In genomic region chr1:201887116-201887866, GRCh38 we compare ENCODE assay signal across 17 cellular contexts. TPM values are rescaled to one million over a fixed set of nuclear protein-coding genes. Genes with fewer than 3 reads are reported as not detected.
DNase-seq lines count a peak whose midpoint lies in the region; ATAC-seq and TF ChIP-seq lines count a peak whose summit lies in the region.
"Had no signal": no experiment of that assay in that cellular context is flagged by ENCODE, and none has a peak within 500 bp of the region (broad histone marks: within the 10 kb centered on the region; RNA-seq: fewer than 3 reads in every experiment).

No MANE protein-coding gene starts in this region.

- H3K36me3 Mint-ChIP-seq in CD8-positive, alpha-beta T cell, result no peaks in the 10 kb centered on the region
- H3K36me3 Mint-ChIP-seq in neural crest cell (ENCODE audit: low read depth), result no peaks in the 10 kb centered on the region

- peaks cover 12% of the 10 kb centered on the region for H3K27me3 ChIP-seq in CD8-positive, alpha-beta T cell (ENCODE audit: insufficient read depth, low read length)
- H3K27me3 ChIP-seq in dorsolateral prefrontal cortex, result no peaks in the 10 kb centered on the region
- H3K27me3 ChIP-seq: vagina had no signal

- peak overlapping the region; percentile 27 for H3K27ac Mint-ChIP-seq in CD8-positive, alpha-beta T cell
- H3K27ac Mint-ChIP-seq in neural crest cell (ENCODE audit: unreplicated experiment), result no peak overlapping the region
- H3K27ac Mint-ChIP-seq: activated T-helper 1 cell treated with anti-CD3 and anti-CD28 coated beads, Interleukin-12 subunit alpha, Interleukin-12 subunit beta, Interleukin-2, Interleukin-4 antibody, amounts not matched to agents 30 ng/mL and 10 ng/mL and 1 ng/mL, durations not matched to agents 14 hours and 24 hours and 36 hours had no signal

- CTCF ChIA-PET in CD8-positive, alpha-beta T cell (lab: Charles Lee), result interaction anchor here (1.1 to 2.6 kb wide), 2 partner anchors 9 to 178 kb away, joined by 3 to 22 read pairs; no protein-coding TSS in a partner anchor
- CTCF ChIA-PET in HEK293 (lab: Yijun Ruan, JAX), result interaction anchor here (0.5 to 11.2 kb wide), 7 partner anchors 7 to 310 kb away, joined by 3 to 99 read pairs (median 4); no protein-coding TSS in a partner anchor

- intact Hi-C loops in CD8-positive, alpha-beta T cell (cut with DNase I, micrococcal nuclease), result no loop called here
- intact Hi-C loops in dorsolateral prefrontal cortex (cut with DNase I), result loop anchor here (5.0 kb wide), 4 partner anchors 60 to 245 kb away; partner anchors contain the start of genes IPO9 (in 2 of the 2) and TIMM17A (in 1 of the 2)

- no peak overlapping the region for H3K4me3 ChIP-seq in CD8-positive, alpha-beta T cell (ENCODE audit: low read depth, low read length)
- no peak overlapping the region for H3K4me3 ChIP-seq in HEK293 (ENCODE audit: low read depth, low read length)
- H3K4me3 ChIP-seq in dorsolateral prefrontal cortex, result peak overlapping the region in 21 of 59 donors; percentile 76 to 95 (median 88)
- H3K4me3 ChIP-seq: lung had no signal

- DNase-seq in CD8-positive, alpha-beta T cell, result no peak
- DNase-seq in dorsolateral prefrontal cortex (peak in 6 of 10 donors; percentile 39 to 78 (median 65)), neural crest cell (ENCODE audit: low read depth, low spot score) (no peak), activated gamma-delta T cell (lab: John Stamatoyannopoulos, UW) (no peak), pons (ENCODE audit: low spot score) (no peak)
- DNase-seq in activated CD4-positive, alpha-beta T cell treated with anti-CD3 and anti-CD28 coated beads, Interleukin-2, amount 50 U/mL, for 4 hours, result no peak
- DNase-seq: effector CD4-positive, alpha-beta T cell; EL; NCI-H1092; NCI-H2171 treated with DMSO at 0.1 percent for 48 hours; SHP77 treated with DMSO at 0.1 percent for 48 hours; small intestine; stimulated activated naive CD4-positive, alpha-beta T cell had no signal

- H3K36me3 ChIP-seq in CD8-positive, alpha-beta T cell (ENCODE audit: insufficient read depth, low read length), result no peaks in the 10 kb centered on the region
- H3K36me3 ChIP-seq in HEK293 (ENCODE audit: control insufficient read depth in 2 of 2, insufficient read depth in 1 of 2, low read length in 2 of 2), result no peaks in the 10 kb centered on the region
- H3K36me3 ChIP-seq: vagina had no signal

- peaks cover 9% of the 10 kb centered on the region for H3K4me1 ChIP-seq in CD8-positive, alpha-beta T cell (ENCODE audit: insufficient read depth, low read length)
- no peaks in the 10 kb centered on the region for H3K4me1 ChIP-seq in HEK293 (ENCODE audit: control insufficient read depth, insufficient read depth, low read length)

- peaks cover 5% of the 10 kb centered on the region for H3K4me1 Mint-ChIP-seq in CD8-positive, alpha-beta T cell (ENCODE audit: low read depth)
- peaks cover 21% of the 10 kb centered on the region for H3K4me1 Mint-ChIP-seq in neural crest cell

- no peak for ATAC-seq in CD8-positive, alpha-beta T cell

- H3K9me3 Mint-ChIP-seq in CD8-positive, alpha-beta T cell, result no peaks in the 10 kb centered on the region
- H3K9me3 Mint-ChIP-seq in neural crest cell, result no peaks in the 10 kb centered on the region
- H3K9me3 Mint-ChIP-seq: activated T-helper 1 cell treated with anti-CD3 and anti-CD28 coated beads, Interleukin-12 subunit alpha, Interleukin-12 subunit beta, Interleukin-2, Interleukin-4 antibody, amounts not matched to agents 30 ng/mL and 10 ng/mL and 1 ng/mL, durations not matched to agents 14 hours and 24 hours and 36 hours had no signal

- peaks cover 33% of the 10 kb centered on the region for H3K27me3 Mint-ChIP-seq in CD8-positive, alpha-beta T cell (ENCODE audit: low read depth)
- peaks cover 12% of the 10 kb centered on the region for H3K27me3 Mint-ChIP-seq in neural crest cell (ENCODE audit: low read depth)

- TF ChIP-seq CTCF in CD8-positive, alpha-beta T cell (IDR thresholded peaks at IDR 0.05), result no peak
- TF ChIP-seq CTCF in HEK293 (tag by site-specific recombination; IDR thresholded peaks at IDR 0.05) (no peak), dorsolateral prefrontal cortex (IDR thresholded peaks at IDR 0.05 in 54 of 56, conservative IDR thresholded peaks at IDR 0.05 in 2 of 56; ENCODE audit: low read depth in 1 of 56, partially characterized antibody in 56 of 56) (no peak), neural crest cell (conservative IDR thresholded peaks at IDR 0.05) (no peak)

- H3K9me3 ChIP-seq in CD8-positive, alpha-beta T cell (ENCODE audit: low read length), result no peaks in the 10 kb centered on the region
- no peaks in the 10 kb centered on the region for H3K9me3 ChIP-seq in HEK293 (ENCODE audit: control insufficient read depth, insufficient read depth, low read depth, low read length)
- H3K9me3 ChIP-seq: vagina had no signal

- H3K27ac ChIP-seq in CD8-positive, alpha-beta T cell (ENCODE audit: low read depth, low read length), result no peak overlapping the region
- H3K27ac ChIP-seq in HEK293 (ENCODE audit: extremely low read depth, low read depth, low read length) (no peak overlapping the region), dorsolateral prefrontal cortex (peak overlapping the region; percentile 22 to 99 (median 97))
- H3K27ac ChIP-seq: vagina had no signal

- no peak overlapping the region for H3K4me3 Mint-ChIP-seq in CD8-positive, alpha-beta T cell
- H3K4me3 Mint-ChIP-seq in neural crest cell, result peak overlapping the region; percentile 61
- H3K4me3 Mint-ChIP-seq: activated T-helper 1 cell treated with anti-CD3 and anti-CD28 coated beads, Interleukin-12 subunit alpha, Interleukin-12 subunit beta, Interleukin-2, Interleukin-4 antibody, amounts not matched to agents 30 ng/mL and 10 ng/mL and 1 ng/mL, durations not matched to agents 14 hours and 24 hours and 36 hours had no signal

- POLR2A ChIA-PET in CD8-positive, alpha-beta T cell (lab: Charles Lee), result no interaction called here
- POLR2A ChIA-PET in HEK293 (lab: Yijun Ruan, JAX), result interaction anchor here (0.5 to 1.6 kb wide), 2 partner anchors 9 to 369 kb away, joined by 7 read pairs; no protein-coding TSS in a partner anchor

TF ChIP-seq in HEK293, 187 proteins besides CTCF, POLR2A, EP300 and RAD21:
- TF ChIP-seq ZNF416 (tag by site-specific recombination; IDR thresholded peaks at IDR 0.05) (no peak), ZNF664 (tag by site-specific recombination; IDR thresholded peaks at IDR 0.05) (no peak), ZFHX2 (tag by site-specific recombination; conservative IDR thresholded peaks at IDR 0.05) (0 out of 2 replicates have a peak, but pooled peaks have one; percentile 6), YY1 (tag by site-specific recombination; IDR thresholded peaks at IDR 0.05) (no peak), INSM2 (tag by site-specific recombination; IDR thresholded peaks at IDR 0.05) (no peak), ZBTB48 (tag by site-specific recombination; IDR thresholded peaks at IDR 0.05) (0 out of 2 replicates have a peak, but pooled peaks have one; percentile 48), ZNF221 (tag by site-specific recombination; IDR thresholded peaks at IDR 0.05; ENCODE audit: borderline replicate concordance) (no peak)

RNA-seq across cellular contexts. Expression of gene SHISA4, which starts 1.4 kb away (rescaled TPM):
- total RNA-seq in CD8-positive, alpha-beta T cell, result not detected
- total RNA-seq in dorsolateral prefrontal cortex (100 to 1,000 TPM in 87 of 120 experiments, 10 to 100 TPM in 33; 65.2 to 163 (median 110) TPM), neural crest cell (10.8 and 11.7 TPM in 2 replicates)

RNA-seq across cellular contexts. Expression of gene IPO9, which starts 58.3 kb away (rescaled TPM):
- total RNA-seq in CD8-positive, alpha-beta T cell, result 10 to 100 TPM; 14.4 to 19.2 TPM
- total RNA-seq in dorsolateral prefrontal cortex (10 to 100 TPM; 39.9 to 70.3 (median 56.0) TPM), neural crest cell (124 and 137 TPM in 2 replicates)

RNA-seq across cellular contexts. Expression of gene LMOD1, which starts 59.1 kb away (rescaled TPM):
- total RNA-seq in CD8-positive, alpha-beta T cell, result not detected
- total RNA-seq in dorsolateral prefrontal cortex (10 to 100 TPM in 32 of 120 experiments, 1 to 10 TPM in 88; 1.9 to 99.5 (median 5.7) TPM), neural crest cell (0.19 and 0.39 TPM in 2 replicates)
- total RNA-seq: activated T-helper 1 cell treated with anti-CD3 and anti-CD28 coated beads, Interleukin-12 subunit alpha, Interleukin-12 subunit beta, Interleukin-2, Interleukin-4 antibody, amounts not matched to agents 30 ng/mL and 10 ng/mL and 1 ng/mL, durations not matched to agents 14 hours and 24 hours and 36 hours had no signal

Comparison
In these comparisons a context has a peak if more than half of its experiments do, and no peak if none do; other contexts are left out.
1. DNase-seq: peak in dorsolateral prefrontal cortex (6 of 10); none in CD8-positive, alpha-beta T cell (0 of 7), neural crest cell (single experiment), activated gamma-delta T cell (single experiment), pons (single experiment) and activated CD4-positive, alpha-beta T cell treated with anti-CD3 and anti-CD28 coated beads, Interleukin-2, amount 50 U/mL, for 4 hours (0 of 2).
2. H3K27ac ChIP-seq: peak in dorsolateral prefrontal cortex (59 of 59); none in CD8-positive, alpha-beta T cell (single experiment) and HEK293 (single experiment).
3. intact Hi-C loops: an anchor here in dorsolateral prefrontal cortex (5.0 kb wide); none called in CD8-positive, alpha-beta T cell.